ENCODE assay signal across 8 cellular contexts in genomic region chrX:57908972-57909594, GRCh38. TPM values are rescaled to one million over a fixed set of nuclear protein-coding genes. Genes with fewer than 3 reads are reported as not detected.
DNase-seq lines count a peak whose midpoint lies in the region; ATAC-seq and TF ChIP-seq lines count a peak whose summit lies in the region.
"Not testable (repeated sequence)": the region's sequence is repeated elsewhere in the genome, so short reads cannot be mapped to it uniquely, and the experiment has no call there.

No MANE protein-coding gene starts in this region.

- peak overlapping the region in 1 of 3 donors; percentile 51 for H3K27ac Mint-ChIP-seq in CD4-positive, CD25-positive, alpha-beta regulatory T cell
- H3K27ac Mint-ChIP-seq in activated T-helper 17 cell treated with anti-CD3 and anti-CD28 coated beads, Interleukin-2, amount 50 U/mL, for 72 hours; natural killer cell: not testable (repeated sequence)

- H3K4me3 ChIP-seq in CD4-positive, CD25-positive, alpha-beta regulatory T cell (ENCODE audit: low read depth, low read length), result peak overlapping the region; percentile 7
- H3K4me3 ChIP-seq in OCI-LY1 (ENCODE audit: low read depth, low read length, poor library complexity, severe bottlenecking) (peak overlapping the region; percentile 58), colonic mucosa (peak overlapping the region; percentile 39), right atrium auricular region (peak overlapping the region; percentile 47 to 55), thymus (ENCODE audit: low read length) (peak overlapping the region; percentile 48)

- TF ChIP-seq CTCF in OCI-LY1 (IDR thresholded peaks at IDR 0.05; ENCODE audit: low read length); colonic mucosa (IDR thresholded peaks at IDR 0.05); right atrium auricular region (IDR thresholded peaks at IDR 0.05); natural killer cell (IDR thresholded peaks at IDR 0.05): not testable (repeated sequence)

- ATAC-seq in CD4-positive, CD25-positive, alpha-beta regulatory T cell (ENCODE audit: low read depth in 2 of 2), result not testable (repeated sequence)
- ATAC-seq in HG02885 (IDR thresholded peaks at IDR 0.05; ENCODE audit: poor library complexity, unreplicated experiment) (peak; percentile 0), natural killer cell (peak in 1 of 3 donors; percentile 3)
- peak; percentile 1 for ATAC-seq in activated T-helper 17 cell treated with anti-CD3 and anti-CD28 coated beads, Interleukin-2, amount 50 U/mL, for 72 hours (replicated peaks)

- not testable (repeated sequence) for H3K36me3 Mint-ChIP-seq in CD4-positive, CD25-positive, alpha-beta regulatory T cell; natural killer cell
- H3K36me3 Mint-ChIP-seq in activated T-helper 17 cell treated with anti-CD3 and anti-CD28 coated beads, Interleukin-2, amount 50 U/mL, for 72 hours (ENCODE audit: low read depth), result peaks cover 20% of the 10 kb centered on the region

- H3K79me2 ChIP-seq in OCI-LY1 (ENCODE audit: insufficient read depth, low read length), result not testable (repeated sequence)

- H3K4me1 ChIP-seq in CD4-positive, CD25-positive, alpha-beta regulatory T cell (ENCODE audit: control insufficient read depth, insufficient read depth, low read length, poor library complexity, severe bottlenecking), result peaks cover 21% of the 10 kb centered on the region
- peaks cover 44% of the 10 kb centered on the region for H3K4me1 ChIP-seq in OCI-LY1 (ENCODE audit: insufficient read depth, low read length, severe bottlenecking)
- not testable (repeated sequence) for H3K4me1 ChIP-seq in colonic mucosa; thymus (ENCODE audit: control insufficient read depth, insufficient read depth, low read length)
- peaks cover 0 to 30% of the 10 kb centered on the region in 2 donors for H3K4me1 ChIP-seq in right atrium auricular region

- H3K4me3 Mint-ChIP-seq in CD4-positive, CD25-positive, alpha-beta regulatory T cell, result peak overlapping the region; percentile 62 to 84 (median 78)
- peak overlapping the region; percentile 36 for H3K4me3 Mint-ChIP-seq in activated T-helper 17 cell treated with anti-CD3 and anti-CD28 coated beads, Interleukin-2, amount 50 U/mL, for 72 hours
- peak overlapping the region; percentile 47 for H3K4me3 Mint-ChIP-seq in natural killer cell

- peak overlapping the region; percentile 67 for H3K4me2 ChIP-seq in OCI-LY1 (ENCODE audit: low read length)

- not testable (repeated sequence) for H3K9me3 Mint-ChIP-seq in CD4-positive, CD25-positive, alpha-beta regulatory T cell; activated T-helper 17 cell treated with anti-CD3 and anti-CD28 coated beads, Interleukin-2, amount 50 U/mL, for 72 hours; natural killer cell

- not testable (repeated sequence) for H3K9me2 ChIP-seq in OCI-LY1 (ENCODE audit: low read depth, low read length)

- not testable (repeated sequence) for H2AFZ ChIP-seq in OCI-LY1 (ENCODE audit: low read length)

- 85% methylated on average over 28 of the region's 28 CpGs for WGBS in thymus

- H3K27me3 Mint-ChIP-seq in CD4-positive, CD25-positive, alpha-beta regulatory T cell; activated T-helper 17 cell treated with anti-CD3 and anti-CD28 coated beads, Interleukin-2, amount 50 U/mL, for 72 hours; natural killer cell (ENCODE audit: low read depth in 2 of 2): not testable (repeated sequence)

- intact Hi-C loops in colonic mucosa (cut with DNase I); natural killer cell (cut with micrococcal nuclease): not testable (repeated sequence)

- not testable (repeated sequence) for H3F3A ChIP-seq in OCI-LY1 (ENCODE audit: insufficient read depth, low read length)

- H3K27me3 ChIP-seq in CD4-positive, CD25-positive, alpha-beta regulatory T cell (ENCODE audit: control insufficient read depth, insufficient read depth, low read length); OCI-LY1 (ENCODE audit: insufficient read depth, low read length); colonic mucosa; right atrium auricular region; thymus (ENCODE audit: control insufficient read depth, insufficient read depth): not testable (repeated sequence)

- peak in 1 of 3 donors; percentile 7 for DNase-seq in CD4-positive, CD25-positive, alpha-beta regulatory T cell
- DNase-seq in colonic mucosa, result peak; percentile 29
- DNase-seq in right atrium auricular region (ENCODE audit: low spot score); natural killer cell: not testable (repeated sequence)

- H3K4me1 Mint-ChIP-seq in CD4-positive, CD25-positive, alpha-beta regulatory T cell, result peaks cover 14 to 44% (median 20%) of the 10 kb centered on the region in 4 donors
- H3K4me1 Mint-ChIP-seq in activated T-helper 17 cell treated with anti-CD3 and anti-CD28 coated beads, Interleukin-2, amount 50 U/mL, for 72 hours, result peaks cover 13% of the 10 kb centered on the region
- peaks cover 22 to 29% of the 10 kb centered on the region in 2 donors for H3K4me1 Mint-ChIP-seq in natural killer cell

- H3K27ac ChIP-seq in CD4-positive, CD25-positive, alpha-beta regulatory T cell (ENCODE audit: insufficient read depth, low read length, poor library complexity, severe bottlenecking), result peak overlapping the region; percentile 78
- H3K27ac ChIP-seq in OCI-LY1 (ENCODE audit: low read depth, low read length, poor library complexity, severe bottlenecking); thymus (ENCODE audit: low read depth): not testable (repeated sequence)
- H3K27ac ChIP-seq in colonic mucosa, result peak overlapping the region; percentile 72
- peak overlapping the region; percentile 87 to 91 for H3K27ac ChIP-seq in right atrium auricular region

- H3K9me3 ChIP-seq in CD4-positive, CD25-positive, alpha-beta regulatory T cell (ENCODE audit: control insufficient read depth in 2 of 2, low read length in 2 of 2); OCI-LY1 (ENCODE audit: low read length); colonic mucosa; right atrium auricular region; thymus (ENCODE audit: control insufficient read depth): not testable (repeated sequence)

- not testable (repeated sequence) for H3K36me3 ChIP-seq in CD4-positive, CD25-positive, alpha-beta regulatory T cell (ENCODE audit: control insufficient read depth, insufficient read depth, low read length); OCI-LY1 (ENCODE audit: insufficient read depth, low read length); colonic mucosa; right atrium auricular region; thymus (ENCODE audit: control insufficient read depth, insufficient read depth)

- H4K20me1 ChIP-seq in OCI-LY1 (ENCODE audit: insufficient read depth, low read length), result not testable (repeated sequence)

- H3K9ac ChIP-seq in OCI-LY1 (ENCODE audit: low read length) (peak overlapping the region; percentile 62; the same call in 1 of the 2 replicates), colonic mucosa (ENCODE audit: low read depth in 2 of 2, low read length in 2 of 2) (peak overlapping the region; percentile 12 to 40)

RNA-seq across cellular contexts. Expression of gene ZXDA, which starts 1.2 kb away (rescaled TPM):
- 20.0 TPM for total RNA-seq in CD4-positive, CD25-positive, alpha-beta regulatory T cell
- 1 to 10 TPM; 2.5 to 4.1 (median 3.1) TPM for polyA plus RNA-seq in CD4-positive, CD25-positive, alpha-beta regulatory T cell
- total RNA-seq in activated T-helper 17 cell treated with anti-CD3 and anti-CD28 coated beads, Interleukin-2, amount 50 U/mL, for 72 hours, result 1 to 10 TPM; 2.2 to 4.6 TPM
- total RNA-seq in colonic mucosa (1 to 10 TPM; 2.4 to 3.8 TPM), right atrium auricular region (1 to 10 TPM; 5.1 to 5.3 TPM), natural killer cell (10 to 100 TPM; 10.4 to 12.0 (median 10.9) TPM)
- polyA plus RNA-seq in thymus, result 1.1 TPM

Comparison
In these comparisons a context has a peak if more than half of its experiments do, and no peak if none do; other contexts are left out.
1. H3K4me3 ChIP-seq: peak in every context shown above with its lines; median percentile 58 in OCI-LY1; 51 in right atrium auricular region; 48 in thymus; 39 in colonic mucosa; 7 in CD4-positive, CD25-positive, alpha-beta regulatory T cell.